ENCODE assay signal across 8 cellular contexts in the genomic region with DNA sequence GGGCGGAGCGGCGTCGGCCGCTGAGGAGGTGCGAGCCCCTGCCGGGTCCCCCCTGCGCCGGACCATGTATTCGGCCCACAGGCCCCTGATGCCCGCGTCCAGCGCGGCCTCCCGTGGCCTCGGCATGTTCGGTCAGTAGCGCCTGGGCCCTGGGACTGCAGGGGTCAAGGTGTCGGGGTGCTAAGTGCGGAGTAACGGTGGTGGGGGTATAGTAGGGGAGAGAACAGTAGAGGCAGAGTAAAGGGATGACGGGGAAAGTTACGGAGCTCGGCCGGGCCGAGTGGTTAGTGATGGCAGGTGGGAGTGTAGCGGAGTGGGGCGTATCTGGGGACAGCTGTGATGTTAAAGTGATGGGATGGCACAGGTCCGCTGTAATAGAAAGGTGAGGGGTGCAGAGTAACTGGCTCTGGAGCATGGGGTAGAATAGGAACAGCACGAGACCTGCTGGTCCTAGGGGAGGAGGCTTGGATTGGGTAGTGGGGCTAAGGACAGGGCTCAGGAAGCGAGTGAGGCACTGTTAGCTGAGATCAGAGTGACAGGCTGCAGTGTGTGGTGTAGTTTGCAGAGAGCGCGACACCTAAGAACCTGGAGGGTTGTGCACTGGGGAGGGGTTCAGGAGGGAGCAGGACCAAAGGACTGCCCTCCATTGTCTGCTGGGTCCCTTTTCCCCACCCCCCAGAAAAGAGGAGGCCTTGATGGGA. TPM values are rescaled to one million over a fixed set of nuclear protein-coding genes. Genes with fewer than 3 reads are reported as not detected.
DNase-seq lines count a peak whose midpoint lies in the region; ATAC-seq and TF ChIP-seq lines count a peak whose summit lies in the region.

No MANE protein-coding gene starts in this region.

- no peaks in the 10 kb centered on the region for H3K27me3 ChIP-seq in KMS-11 (ENCODE audit: insufficient read depth, low read depth)
- H3K27me3 ChIP-seq in thoracic aorta (replicated peaks; ENCODE audit: insufficient read depth): no peaks in the 10 kb centered on the region

- H3K27ac ChIP-seq in KMS-11: no peak overlapping the region
- peak overlapping the region; percentile 57 to 73 for H3K27ac ChIP-seq in thoracic aorta

- H3K4me1 ChIP-seq in KMS-11 (ENCODE audit: low read depth, poor library complexity, severe bottlenecking) (peaks cover 45% of the 10 kb centered on the region), thoracic aorta (ENCODE audit: control insufficient read depth in 1 of 2, low read depth in 2 of 2) (peaks cover 31 to 49% of the 10 kb centered on the region in 2 donors)

- no peaks in the 10 kb centered on the region for H3K9me3 ChIP-seq in thoracic aorta

- no peaks in the 10 kb centered on the region for H3K79me2 ChIP-seq in KMS-11 (ENCODE audit: insufficient read depth, low read depth)

- no peak for ATAC-seq in left lobe of liver
- ATAC-seq in thoracic aorta (ENCODE audit: insufficient number of reproducible peaks, low FRiP score, low read depth): no peak
- ATAC-seq in HG03354 (IDR thresholded peaks at IDR 0.05; ENCODE audit: poor library complexity, severe bottlenecking, unreplicated experiment): no peak
- no peak for ATAC-seq in HG02642 (IDR thresholded peaks at IDR 0.05; ENCODE audit: poor library complexity, unreplicated experiment)

- DNase-seq in ELF-1 (ENCODE audit: low read depth, low spot score) (peak; percentile 32), astrocyte of the cerebellum (ENCODE audit: low read depth) (no peak), left lobe of liver (ENCODE audit: low spot score) (peak; percentile 55), thoracic aorta (ENCODE audit: low spot score) (no peak)
- DNase-seq in activated CD4-positive, CD25-positive, alpha-beta regulatory T cell treated with anti-CD3 and anti-CD28 coated beads, Interleukin-2, amount 50 U/mL, for 72 hours: no peak

- in situ Hi-C loops in astrocyte of the cerebellum (cut with HindIII; ENCODE audit: low sequenced_read_pairs): no loop called here

- no peaks in the 10 kb centered on the region for H4K20me1 ChIP-seq in KMS-11 (ENCODE audit: insufficient read depth)

- H3K9ac ChIP-seq in KMS-11: no peak overlapping the region; the same call in 1 of the 2 replicates

- H3K4me3 ChIP-seq in KMS-11 (IDR thresholded peaks at IDR 0.05; ENCODE audit: insufficient read depth, low read depth, low read length) (no peak overlapping the region), astrocyte of the cerebellum (ENCODE audit: low read depth, low read length) (peak overlapping the region; percentile 75), thoracic aorta (peak overlapping the region; percentile 74)

- H3K4me2 ChIP-seq in KMS-11: peak overlapping the region; percentile 91

- TF ChIP-seq CTCF in KMS-11 (conservative IDR thresholded peaks at IDR 0.05; ENCODE audit: low read depth, low read length) (no peak), astrocyte of the cerebellum (IDR thresholded peaks at IDR 0.05; ENCODE audit: low read depth, low read length, missing control alignments) (no peak), thoracic aorta (IDR thresholded peaks at IDR 0.05) (no peak)

- H3K36me3 ChIP-seq in KMS-11 (ENCODE audit: insufficient read depth) (no peaks in the 10 kb centered on the region; the same call in 1 of the 2 replicates), thoracic aorta (peaks cover 27% of the 10 kb centered on the region)

- no peak overlapping the region for H2AFZ ChIP-seq in KMS-11 (ENCODE audit: low read depth)

RNA-seq across cellular contexts. Expression of a gene that starts 15.7 kb away (rescaled TPM):
- 25.2 TPM for total RNA-seq in left lobe of liver
- total RNA-seq in thoracic aorta: 100 to 1,000 TPM in 1 of 2 donors, 10 to 100 TPM in 1; 57.1 to 112 TPM

RNA-seq across cellular contexts. Expression of a gene that starts 17.1 kb away (rescaled TPM):
- total RNA-seq in left lobe of liver: 0.65 TPM
- not detected for total RNA-seq in thoracic aorta

RNA-seq across cellular contexts. Expression of a gene that starts 17.6 kb away (rescaled TPM):
- total RNA-seq in left lobe of liver (2.2 TPM), thoracic aorta (1 to 10 TPM in 1 of 2 donors, not detected in 1; 1.8 TPM)

RNA-seq across cellular contexts. Expression of a gene that starts 28.3 kb away (rescaled TPM):
- not detected for total RNA-seq in left lobe of liver
- total RNA-seq in thoracic aorta: not detected

RNA-seq across cellular contexts. Expression of a gene that starts 29.9 kb away (rescaled TPM):
- total RNA-seq in left lobe of liver (35.9 TPM), thoracic aorta (10 to 100 TPM; 46.6 to 49.8 TPM)

Comparison
In these comparisons a context has a peak if more than half of its experiments do, and no peak if none do; other contexts are left out.
1. DNase-seq: peak in ELF-1 (single experiment) and left lobe of liver (single experiment); none in astrocyte of the cerebellum (single experiment), thoracic aorta (single experiment) and activated CD4-positive, CD25-positive, alpha-beta regulatory T cell treated with anti-CD3 and anti-CD28 coated beads, Interleukin-2, amount 50 U/mL, for 72 hours (single experiment).